ENCODE assay signal across 2 cellular contexts in the genomic region with DNA sequence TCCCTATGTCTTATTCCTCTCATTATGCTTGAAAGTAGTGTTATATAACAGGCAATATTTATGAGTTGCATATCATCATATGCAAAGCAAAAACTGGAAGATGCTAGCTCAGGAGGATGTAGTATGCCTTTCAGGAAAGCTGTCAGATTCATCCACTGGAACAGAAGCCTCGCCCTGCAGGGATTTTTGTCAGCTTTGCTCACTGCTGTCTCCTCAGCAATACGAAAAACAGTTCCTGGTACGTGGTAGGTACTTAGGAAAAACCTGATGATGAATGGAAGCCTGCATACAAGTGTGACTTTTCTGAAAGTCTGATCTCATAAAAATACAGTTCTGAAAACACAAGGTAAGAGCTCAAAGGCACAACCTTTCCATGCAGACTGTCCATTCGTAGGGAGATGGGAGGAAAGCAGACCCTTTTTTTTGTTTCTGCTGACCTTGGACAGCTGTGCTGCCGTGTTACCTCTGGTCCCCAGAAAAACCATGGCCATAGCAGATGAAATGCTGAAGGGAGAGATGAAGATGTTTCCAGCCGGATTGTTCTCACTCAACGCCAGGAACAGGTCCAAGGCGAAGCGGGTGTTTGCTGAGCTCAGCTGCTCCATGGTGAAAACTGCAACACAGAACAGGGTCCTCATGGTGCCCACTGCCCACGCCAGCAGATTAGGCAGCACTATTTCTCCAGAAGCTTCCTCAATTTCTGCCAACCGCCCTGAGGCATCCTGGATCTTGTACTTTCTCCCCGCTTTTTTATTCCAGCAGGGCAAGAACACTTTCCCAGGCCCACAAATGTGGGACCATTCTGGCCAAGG.
TF ChIP-seq lines count a peak whose summit lies in the region.

No MANE protein-coding gene starts in this region.

TF ChIP-seq in K562, 482 proteins besides CTCF, POLR2A, EP300 and RAD21:
- no peak for TF ChIP-seq SNRNP70 (optimal IDR thresholded peaks at IDR 0.05; ENCODE audit: low read depth, low read length)
- 0 out of 2 replicates have a peak, but pooled peaks have one; percentile 19 for TF ChIP-seq SP1 (CRISPR knock-in tag; IDR thresholded peaks at IDR 0.05)
- TF ChIP-seq ZSCAN32 (CRISPR knock-in tag; IDR thresholded peaks at IDR 0.05), result no peak
- no peak for TF ChIP-seq STAT5B (CRISPR knock-in tag; IDR thresholded peaks at IDR 0.05)
- TF ChIP-seq HLTF (IDR thresholded peaks at IDR 0.05), result no peak
- TF ChIP-seq FOXK1 (CRISPR knock-in tag; IDR thresholded peaks at IDR 0.05; ENCODE audit: borderline replicate concordance), result no peak
- TF ChIP-seq RBBP5 (IDR thresholded peaks at IDR 0.05; ENCODE audit: borderline replicate concordance, insufficient read depth, low read length, poor library complexity, severe bottlenecking), result no peak
- no peak for TF ChIP-seq CXXC5 (CRISPR knock-in tag; IDR thresholded peaks at IDR 0.05)
- no peak for TF ChIP-seq FOXA3 (CRISPR knock-in tag; conservative IDR thresholded peaks at IDR 0.05 in 1 of 2, IDR thresholded peaks at IDR 0.05 in 1 of 2)
- 0 out of 2 replicates have a peak, but pooled peaks have one; percentile 23 for TF ChIP-seq KLF1 (tag; IDR thresholded peaks at IDR 0.05)
- TF ChIP-seq TAL1 (IDR thresholded peaks at IDR 0.05), result no peak
- no peak for TF ChIP-seq ZEB2 (IDR thresholded peaks at IDR 0.05)
- no peak for TF ChIP-seq MTA3 (IDR thresholded peaks at IDR 0.05; ENCODE audit: borderline replicate concordance)
- no peak for TF ChIP-seq KLF6 (CRISPR knock-in tag; IDR thresholded peaks at IDR 0.05; ENCODE audit: borderline replicate concordance)
- no peak for TF ChIP-seq PML (IDR thresholded peaks at IDR 0.05; ENCODE audit: low read length)
- TF ChIP-seq, protein P1, sequence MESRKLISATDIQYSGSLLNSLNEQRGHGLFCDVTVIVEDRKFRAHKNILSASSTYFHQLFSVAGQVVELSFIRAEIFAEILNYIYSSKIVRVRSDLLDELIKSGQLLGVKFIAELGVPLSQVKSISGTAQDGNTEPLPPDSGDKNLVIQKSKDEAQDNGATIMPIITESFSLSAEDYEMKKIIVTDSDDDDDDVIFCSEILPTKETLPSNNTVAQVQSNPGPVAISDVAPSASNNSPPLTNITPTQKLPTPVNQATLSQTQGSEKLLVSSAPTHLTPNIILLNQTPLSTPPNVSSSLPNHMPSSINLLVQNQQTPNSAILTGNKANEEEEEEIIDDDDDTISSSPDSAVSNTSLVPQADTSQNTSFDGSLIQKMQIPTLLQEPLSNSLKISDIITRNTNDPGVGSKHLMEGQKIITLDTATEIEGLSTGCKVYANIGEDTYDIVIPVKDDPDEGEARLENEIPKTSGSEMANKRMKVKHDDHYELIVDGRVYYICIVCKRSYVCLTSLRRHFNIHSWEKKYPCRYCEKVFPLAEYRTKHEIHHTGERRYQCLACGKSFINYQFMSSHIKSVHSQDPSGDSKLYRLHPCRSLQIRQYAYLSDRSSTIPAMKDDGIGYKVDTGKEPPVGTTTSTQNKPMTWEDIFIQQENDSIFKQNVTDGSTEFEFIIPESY (CRISPR knock-in tag; IDR thresholded peaks at IDR 0.05), result no peak

TF ChIP-seq in liver, 16 proteins besides CTCF, POLR2A, EP300 and RAD21:
- TF ChIP-seq HNF4A (conservative IDR thresholded peaks at IDR 0.05), result no peak
- no peak for TF ChIP-seq MAX (IDR thresholded peaks at IDR 0.05)
- no peak for TF ChIP-seq JUND (IDR thresholded peaks at IDR 0.05)
- no peak for TF ChIP-seq NR2F2 (IDR thresholded peaks at IDR 0.05)
- no peak for TF ChIP-seq FOXA1 (IDR thresholded peaks at IDR 0.05)
- TF ChIP-seq ATF3 (IDR thresholded peaks at IDR 0.05), result no peak
- TF ChIP-seq FOXA2 (IDR thresholded peaks at IDR 0.05), result no peak
- no peak for TF ChIP-seq SP1 (IDR thresholded peaks at IDR 0.05)
- TF ChIP-seq RXRA (IDR thresholded peaks at IDR 0.05), result no peak
- TF ChIP-seq TAF1 (conservative IDR thresholded peaks at IDR 0.05), result no peak
- no peak for TF ChIP-seq GABPA (IDR thresholded peaks at IDR 0.05 in 1 of 2, conservative IDR thresholded peaks at IDR 0.05 in 1 of 2)
- TF ChIP-seq EGR1 (IDR thresholded peaks at IDR 0.05; ENCODE audit: low read depth in 2 of 2), result no peak
- TF ChIP-seq HNF4G (IDR thresholded peaks at IDR 0.05), result no peak
